Comparison of ENCODE assay signal across 21 cellular contexts in genomic region chr6:163345931-163346330, GRCh38.
DNase-seq lines count a peak whose midpoint lies in the region; ATAC-seq, FAIRE-seq and TF ChIP-seq lines count a peak whose summit lies in the region.
"Had no signal": no experiment of that assay in that cellular context is flagged by ENCODE, and none has a peak within 500 bp of the region (broad histone marks: within the 10 kb centered on the region; RNA-seq: fewer than 3 reads in every experiment).

No MANE protein-coding gene starts in this region.

- in situ Hi-C loops in gastrocnemius medialis (cut with MboI; ENCODE audit: low sequenced_read_pairs in 4 of 4), result loop anchor here in 1 of 4 donors (5.0 kb wide), 1 partner anchor 46 kb away; no protein-coding TSS in a partner anchor

- no peaks in the 10 kb centered on the region for H3K9me3 Mint-ChIP-seq in natural killer cell treated with Interleukin-12 subunit alpha and Interleukin-12 subunit beta and Interleukin-15 and Interleukin-18, amount 100 ng/mL, for 72 hours
- H3K9me3 Mint-ChIP-seq in natural killer cell, result no peaks in the 10 kb centered on the region
- H3K9me3 Mint-ChIP-seq: CD8-positive, alpha-beta T cell had no signal

- H3K27ac ChIP-seq in layer of hippocampus (ENCODE audit: low read depth, low read length) (peak overlapping the region; percentile 97), gastrocnemius medialis (peak overlapping the region; percentile 73 to 93 (median 86))
- H3K27ac ChIP-seq: BLaER1 had no signal

- no peaks in the 10 kb centered on the region for H3K9me3 ChIP-seq in gastrocnemius medialis
- H3K9me3 ChIP-seq: BLaER1 had no signal

- no peak for TF ChIP-seq POLR2A in gastrocnemius medialis (IDR thresholded peaks at IDR 0.05)

- H3K27me3 ChIP-seq in layer of hippocampus (ENCODE audit: control insufficient read depth, insufficient read depth, low read length) (no peaks in the 10 kb centered on the region), gastrocnemius medialis (no peaks in the 10 kb centered on the region)
- H3K27me3 ChIP-seq: BLaER1 had no signal

- H3K27me3 Mint-ChIP-seq in natural killer cell treated with Interleukin-12 subunit alpha and Interleukin-12 subunit beta and Interleukin-15 and Interleukin-18, amount 100 ng/mL, for 72 hours, result no peaks in the 10 kb centered on the region
- no peaks in the 10 kb centered on the region for H3K27me3 Mint-ChIP-seq in natural killer cell (ENCODE audit: low read depth in 2 of 2)

- TF ChIP-seq CTCF in natural killer cell (IDR thresholded peaks at IDR 0.05), result no peak
- no peak for TF ChIP-seq CTCF in gastrocnemius medialis (IDR thresholded peaks at IDR 0.05 in 4 of 5, conservative IDR thresholded peaks at IDR 0.05 in 1 of 5)

- H3K36me3 Mint-ChIP-seq in natural killer cell treated with Interleukin-12 subunit alpha and Interleukin-12 subunit beta and Interleukin-15 and Interleukin-18, amount 100 ng/mL, for 72 hours, result no peaks in the 10 kb centered on the region
- H3K36me3 Mint-ChIP-seq in natural killer cell, result no peaks in the 10 kb centered on the region
- H3K36me3 Mint-ChIP-seq: CD8-positive, alpha-beta T cell had no signal

- no peak for ATAC-seq in natural killer cell treated with Interleukin-12 subunit alpha and Interleukin-12 subunit beta and Interleukin-15 and Interleukin-18, amount 100 ng/mL, for 72 hours
- no peak for ATAC-seq in natural killer cell
- ATAC-seq in gastrocnemius medialis, result peak; percentile 37
- ATAC-seq: CD8-positive, alpha-beta T cell; GM12878 had no signal

- peak; percentile 46 for DNase-seq in natural killer cell treated with Interleukin-12 subunit alpha and Interleukin-12 subunit beta and Interleukin-15 and Interleukin-18, amount 100 ng/mL, for 72 hours (ENCODE audit: low spot score)
- DNase-seq in natural killer cell, result no peak
- peak in 1 of 2 donors; percentile 55 for DNase-seq in gastrocnemius medialis
- no peak for DNase-seq in frontal cortex (ENCODE audit: low spot score in 2 of 2)
- no peak for DNase-seq in NCI-H2227 treated with DMSO at 0.1 percent for 48 hours (lab: John Stamatoyannopoulos, UW)
- DNase-seq in NCI-H1105 (lab: John Stamatoyannopoulos, UW), result no peak
- DNase-seq in nucleus accumbens (lab: John Stamatoyannopoulos, UW), result no peak
- DNase-seq: Calu3; CD8-positive, alpha-beta T cell; EL; GOT3; MM.1S; NCI-H2081 treated with DMSO at 0.1 percent for 48 hours; NCI-H510A treated with DMSO at 0.1 percent for 48 hours; NCI-H774; OCI-M1; SHP77 treated with DMSO at 0.1 percent for 48 hours had no signal

- no peaks in the 10 kb centered on the region for H3K4me1 Mint-ChIP-seq in natural killer cell treated with Interleukin-12 subunit alpha and Interleukin-12 subunit beta and Interleukin-15 and Interleukin-18, amount 100 ng/mL, for 72 hours (ENCODE audit: low read depth in 2 of 2)
- H3K4me1 Mint-ChIP-seq in natural killer cell, result no peaks in the 10 kb centered on the region

- H3K4me1 ChIP-seq in gastrocnemius medialis, result peaks cover 18 to 35% of the 10 kb centered on the region in 2 donors
- H3K4me1 ChIP-seq: BLaER1 had no signal

- intact Hi-C loops in natural killer cell (cut with micrococcal nuclease), result no loop called here
- intact Hi-C loops in gastrocnemius medialis (cut with DNase I; ENCODE audit: low total_unique reads), result loop anchor here (2.0 to 5.0 kb wide), 5 partner anchors 55 to 611 kb away; no protein-coding TSS in a partner anchor

- FAIRE-seq in frontal cortex (lab: Jason Lieb, UNC), result no peak
- FAIRE-seq: A204.1, GM12878 had no signal

- H3K36me3 ChIP-seq in gastrocnemius medialis, result no peaks in the 10 kb centered on the region
- H3K36me3 ChIP-seq: BLaER1 had no signal

- H3K4me3 Mint-ChIP-seq in natural killer cell treated with Interleukin-12 subunit alpha and Interleukin-12 subunit beta and Interleukin-15 and Interleukin-18, amount 100 ng/mL, for 72 hours, result no peak overlapping the region
- H3K4me3 Mint-ChIP-seq in natural killer cell, result no peak overlapping the region
- H3K4me3 Mint-ChIP-seq: CD8-positive, alpha-beta T cell had no signal

- H3K4me3 ChIP-seq in gastrocnemius medialis, result peak overlapping the region in 3 of 4 donors; percentile 43 to 45 (median 44)
- H3K4me3 ChIP-seq: BLaER1, GM12878 had no signal

- H3K27ac Mint-ChIP-seq in natural killer cell treated with Interleukin-12 subunit alpha and Interleukin-12 subunit beta and Interleukin-15 and Interleukin-18, amount 100 ng/mL, for 72 hours, result no peak overlapping the region
- no peak overlapping the region for H3K27ac Mint-ChIP-seq in natural killer cell
- H3K27ac Mint-ChIP-seq: CD8-positive, alpha-beta T cell had no signal

Comparison
In these comparisons a context has a peak if more than half of its experiments do, and no peak if none do; other contexts are left out.
1. ATAC-seq: peak in gastrocnemius medialis (2 of 2); none in natural killer cell treated with Interleukin-12 subunit alpha and Interleukin-12 subunit beta and Interleukin-15 and Interleukin-18, amount 100 ng/mL, for 72 hours (0 of 2) and natural killer cell (0 of 3).